In the genomic region with DNA sequence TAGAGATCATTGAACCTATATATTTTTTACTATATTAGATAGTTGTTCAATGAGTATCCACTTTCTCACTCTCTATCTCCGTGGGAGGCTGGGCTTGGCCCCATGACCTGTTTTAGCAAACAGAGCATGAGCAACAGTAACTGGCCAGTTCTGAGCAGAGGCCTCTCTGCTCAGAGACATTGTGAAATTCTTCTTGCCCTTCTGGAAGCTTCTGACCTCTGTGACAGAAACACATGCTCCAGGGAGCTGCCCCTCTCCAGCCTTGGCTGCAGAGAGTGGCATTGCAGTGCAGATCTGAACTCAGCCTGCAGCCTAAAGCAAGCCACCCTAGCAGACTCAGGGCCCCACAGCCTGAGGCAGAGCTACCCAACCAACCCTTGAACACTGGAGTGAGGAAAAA, we compare ENCODE assay signal across 26 cellular contexts. TPM values are rescaled to one million over a fixed set of nuclear protein-coding genes. Genes with fewer than 3 reads are reported as not detected.
DNase-seq lines count a peak whose midpoint lies in the region; ATAC-seq, FAIRE-seq and TF ChIP-seq lines count a peak whose summit lies in the region.
"Had no signal": no experiment of that assay in that cellular context is flagged by ENCODE, and none has a peak within 500 bp of the region (broad histone marks: within the 10 kb centered on the region; RNA-seq: fewer than 3 reads in every experiment).

No MANE protein-coding gene starts in this region.

- TF ChIP-seq CTCF in astrocyte (IDR thresholded peaks at IDR 0.05; ENCODE audit: insufficient read depth, low read depth, low read length) (no peak), gastrocnemius medialis (IDR thresholded peaks at IDR 0.05 in 4 of 5, conservative IDR thresholded peaks at IDR 0.05 in 1 of 5) (no peak), MM.1S (IDR thresholded peaks at IDR 0.05; ENCODE audit: low read length) (no peak), PC-9 (conservative IDR thresholded peaks at IDR 0.05) (no peak)

- TF ChIP-seq POLR2A in gastrocnemius medialis (IDR thresholded peaks at IDR 0.05): no peak

- H3K9me3 Mint-ChIP-seq in astrocyte (ENCODE audit: unreplicated experiment): no peaks in the 10 kb centered on the region
- H3K9me3 Mint-ChIP-seq in activated naive CD4-positive, alpha-beta T cell treated with anti-CD3 and anti-CD28 coated beads, Interleukin-2, amount 50 U/mL, for 72 hours: no peaks in the 10 kb centered on the region
- H3K9me3 Mint-ChIP-seq: CD4-positive, alpha-beta memory T cell; nephron had no signal

- H3K4me3 ChIP-seq in astrocyte (ENCODE audit: insufficient read depth, low read depth, low read length) (no peak overlapping the region), gastrocnemius medialis (no peak overlapping the region), MM.1S (ENCODE audit: low read length) (no peak overlapping the region), PC-9 (no peak overlapping the region)
- H3K4me3 ChIP-seq: esophagus squamous epithelium had no signal

- POLR2A ChIA-PET in PC-9 (lab: Charles Lee; ENCODE audit: unreplicated experiment): no interaction called here

- H3K9me3 ChIP-seq in astrocyte (ENCODE audit: insufficient read depth, low read depth, low read length) (no peaks in the 10 kb centered on the region), gastrocnemius medialis (no peaks in the 10 kb centered on the region), MM.1S (replicated peaks; ENCODE audit: insufficient read depth, low read length) (no peaks in the 10 kb centered on the region), PC-9 (ENCODE audit: insufficient read depth, low read depth) (no peaks in the 10 kb centered on the region)
- H3K9me3 ChIP-seq: esophagus squamous epithelium had no signal

- DNase-seq in HuH-7 (ENCODE audit: low spot score) (peak; percentile 52), astrocyte (ENCODE audit: low read depth) (no peak), iris pigment epithelial cell (ENCODE audit: low read depth) (peak; percentile 39), gastrocnemius medialis (peak in 1 of 2 donors; percentile 31), MM.1S (no peak), PC-9 (no peak)
- DNase-seq in activated naive CD4-positive, alpha-beta T cell treated with anti-CD3 and anti-CD28 coated beads, Interleukin-2, amount 50 U/mL, for 72 hours (ENCODE audit: low spot score in 2 of 2): no peak
- DNase-seq: activated CD4-positive, alpha-beta T cell treated with anti-CD3 and anti-CD28 coated beads, Interleukin-2, amount 50 U/mL, for 4 hours; activated gamma-delta T cell treated with Interleukin-2 at 50 U/mL for 16 hours; anterior cingulate cortex; CD4-positive, alpha-beta memory T cell; effector CD8-positive, alpha-beta T cell; esophagus squamous epithelium; hippocampal formation; KG1; mesendoderm; NCI-H1105 treated with DMSO at 0.1 percent for 48 hours; NCI-H510A; SHP77 treated with DMSO at 0.1 percent for 48 hours; T-helper 1 cell had no signal

- no peak overlapping the region for H2AFZ ChIP-seq in astrocyte (ENCODE audit: low read depth, low read length)
- H2AFZ ChIP-seq in MM.1S (ENCODE audit: low read length): no peak overlapping the region
- no peak overlapping the region for H2AFZ ChIP-seq in PC-9

- H4K20me1 ChIP-seq in astrocyte (ENCODE audit: insufficient read depth, low read length): no peaks in the 10 kb centered on the region
- no peaks in the 10 kb centered on the region for H4K20me1 ChIP-seq in MM.1S (ENCODE audit: insufficient read depth, low read length)
- H4K20me1 ChIP-seq in PC-9 (ENCODE audit: insufficient read depth): no peaks in the 10 kb centered on the region

- H3K9me2 ChIP-seq in MM.1S (replicated peaks; ENCODE audit: insufficient read depth, low read length) (no peaks in the 10 kb centered on the region), PC-9 (ENCODE audit: insufficient read depth) (no peaks in the 10 kb centered on the region)

- H3F3A ChIP-seq in MM.1S (ENCODE audit: insufficient read depth, low read length): no peaks in the 10 kb centered on the region
- no peaks in the 10 kb centered on the region for H3F3A ChIP-seq in PC-9 (ENCODE audit: insufficient read depth, low read depth)

- H3K27ac ChIP-seq in astrocyte (ENCODE audit: low read depth, low read length) (no peak overlapping the region), gastrocnemius medialis (no peak overlapping the region), MM.1S (ENCODE audit: low read length) (no peak overlapping the region), PC-9 (no peak overlapping the region)
- H3K27ac ChIP-seq: esophagus squamous epithelium, VCaP had no signal

- H3K36me3 ChIP-seq in astrocyte (ENCODE audit: insufficient read depth, low read length) (no peaks in the 10 kb centered on the region), gastrocnemius medialis (no peaks in the 10 kb centered on the region), MM.1S (replicated peaks; ENCODE audit: insufficient read depth, low read length) (no peaks in the 10 kb centered on the region), PC-9 (ENCODE audit: low read depth) (no peaks in the 10 kb centered on the region)
- H3K36me3 ChIP-seq: esophagus squamous epithelium had no signal

- peak overlapping the region; percentile 55 for H3K27ac Mint-ChIP-seq in astrocyte (ENCODE audit: unreplicated experiment)
- H3K27ac Mint-ChIP-seq in activated naive CD4-positive, alpha-beta T cell treated with anti-CD3 and anti-CD28 coated beads, Interleukin-2, amount 50 U/mL, for 72 hours: no peak overlapping the region
- H3K27ac Mint-ChIP-seq: CD4-positive, alpha-beta memory T cell; nephron; progenitor cell of endocrine pancreas had no signal

- BruUV-seq in PC-9 (replicated peaks; lab: Mats Ljungman, UMichigan): no TSS peak

- peaks cover 3% of the 10 kb centered on the region for H3K4me1 Mint-ChIP-seq in astrocyte (ENCODE audit: low read depth, unreplicated experiment)

- ATAC-seq in gastrocnemius medialis: peak; percentile 34 to 59
- ATAC-seq in activated naive CD4-positive, alpha-beta T cell treated with anti-CD3 and anti-CD28 coated beads, Interleukin-2, amount 50 U/mL, for 72 hours: no peak

- H3K79me2 ChIP-seq in astrocyte (ENCODE audit: insufficient read depth, low read length): no peaks in the 10 kb centered on the region
- no peaks in the 10 kb centered on the region for H3K79me2 ChIP-seq in MM.1S (ENCODE audit: low read length)
- no peaks in the 10 kb centered on the region for H3K79me2 ChIP-seq in PC-9 (ENCODE audit: low read depth)

- intact Hi-C loops in gastrocnemius medialis (cut with DNase I; ENCODE audit: low total_unique reads) (no loop called here), PC-9 (cut with micrococcal nuclease; ENCODE audit: unreplicated experiment) (no loop called here)

- H3K27me3 ChIP-seq in astrocyte (ENCODE audit: insufficient read depth, low read length): peaks cover 2% of the 10 kb centered on the region
- no peaks in the 10 kb centered on the region for H3K27me3 ChIP-seq in gastrocnemius medialis
- no peaks in the 10 kb centered on the region for H3K27me3 ChIP-seq in MM.1S (replicated peaks; ENCODE audit: insufficient read depth, low read length)
- H3K27me3 ChIP-seq in PC-9 (ENCODE audit: insufficient read depth, low read depth): no peaks in the 10 kb centered on the region
- H3K27me3 ChIP-seq: esophagus squamous epithelium had no signal

- no peak overlapping the region for H3K9ac ChIP-seq in astrocyte (ENCODE audit: low read length)
- H3K9ac ChIP-seq in MM.1S (ENCODE audit: low read length): no peak overlapping the region

- peaks cover 9% of the 10 kb centered on the region for H3K4me1 ChIP-seq in astrocyte (ENCODE audit: insufficient read depth, low read length)
- peaks cover 13 to 19% of the 10 kb centered on the region in 2 donors for H3K4me1 ChIP-seq in gastrocnemius medialis
- H3K4me1 ChIP-seq in MM.1S (ENCODE audit: low read length): no peaks in the 10 kb centered on the region
- no peaks in the 10 kb centered on the region for H3K4me1 ChIP-seq in PC-9 (replicated peaks; ENCODE audit: insufficient read depth)

- no peaks in the 10 kb centered on the region for H3K36me3 Mint-ChIP-seq in astrocyte (ENCODE audit: low read depth, unreplicated experiment)
- no peaks in the 10 kb centered on the region for H3K36me3 Mint-ChIP-seq in activated naive CD4-positive, alpha-beta T cell treated with anti-CD3 and anti-CD28 coated beads, Interleukin-2, amount 50 U/mL, for 72 hours
- H3K36me3 Mint-ChIP-seq: CD4-positive, alpha-beta memory T cell had no signal

- in situ Hi-C loops in gastrocnemius medialis (cut with MboI; ENCODE audit: low sequenced_read_pairs in 4 of 4): loop anchor here in 1 of 4 donors (10.0 kb wide), 1 partner anchor 148 kb away; no protein-coding TSS in a partner anchor

- no peak overlapping the region for H3K4me3 Mint-ChIP-seq in astrocyte (ENCODE audit: unreplicated experiment)
- H3K4me3 Mint-ChIP-seq: CD4-positive, alpha-beta memory T cell; nephron had no signal

- peaks cover 4% of the 10 kb centered on the region for H3K27me3 Mint-ChIP-seq in astrocyte (ENCODE audit: low read depth, unreplicated experiment)

- no peak for FAIRE-seq in astrocyte (lab: Jason Lieb, UNC)
- FAIRE-seq: GM12892, keratinocyte had no signal

- H3K4me2 ChIP-seq in astrocyte (ENCODE audit: low read length): no peak overlapping the region
- H3K4me2 ChIP-seq in MM.1S (ENCODE audit: low read depth, low read length): no peak overlapping the region
- no peak overlapping the region for H3K4me2 ChIP-seq in PC-9

- CTCF ChIA-PET in PC-9 (lab: Charles Lee): interaction anchor here (1.0 kb wide), 1 partner anchor 145 kb away, joined by 3 read pairs; no protein-coding TSS in a partner anchor

RNA-seq across cellular contexts. Expression of a gene that starts 20.5 kb away (rescaled TPM):
- total RNA-seq in astrocyte: not detected in 2 replicates
- total RNA-seq in gastrocnemius medialis: under 1 TPM in 1 of 4 donors, not detected in 3; 0.18 TPM
- total RNA-seq in activated naive CD4-positive, alpha-beta T cell treated with anti-CD3 and anti-CD28 coated beads, Interleukin-2, amount 50 U/mL, for 72 hours: not detected
- not detected in 2 replicates for total RNA-seq in PC-9 (2021)
- total RNA-seq: CD4-positive, alpha-beta memory T cell; cerebellum; progenitor cell of endocrine pancreas had no signal

Comparison
In these comparisons a context has a peak if more than half of its experiments do, and no peak if none do; other contexts are left out.
1. DNase-seq: peak in HuH-7 (single experiment) and iris pigment epithelial cell (single experiment); none in astrocyte (single experiment), MM.1S (single experiment), activated naive CD4-positive, alpha-beta T cell treated with anti-CD3 and anti-CD28 coated beads, Interleukin-2, amount 50 U/mL, for 72 hours (0 of 2) and PC-9 (0 of 2).
2. ATAC-seq: peak in gastrocnemius medialis (2 of 2); none in activated naive CD4-positive, alpha-beta T cell treated with anti-CD3 and anti-CD28 coated beads, Interleukin-2, amount 50 U/mL, for 72 hours (0 of 2).